In genomic region chr14:100289916-100290606, GRCh38 we compare ENCODE assay signal across 22 cellular contexts. TPM values are rescaled to one million over a fixed set of nuclear protein-coding genes. Genes with fewer than 3 reads are reported as not detected.
A peak's percentile ranks its signal among the peaks of the same experiment; 100 is the strongest.
DNase-seq lines count a peak whose midpoint lies in the region; ATAC-seq and TF ChIP-seq lines count a peak whose summit lies in the region.
"Had no signal": no experiment of that assay in that cellular context is flagged by ENCODE, and none has a peak within 500 bp of the region (broad histone marks: within the 10 kb centered on the region; RNA-seq: fewer than 3 reads in every experiment).

No MANE protein-coding gene starts in this region.

- H3T11ph ChIP-seq in H9 (ENCODE audit: low read length) = no peak overlapping the region

- no peaks in the 10 kb centered on the region for H3K9me3 ChIP-seq in H9 (ENCODE audit: control insufficient read depth, low read depth, low read length)
- H3K9me3 ChIP-seq: esophagus squamous epithelium had no signal

- no peak overlapping the region for H3K4ac ChIP-seq in H9 (ENCODE audit: low read depth, low read length)

- no peaks in the 10 kb centered on the region; the same call in 1 of the 2 replicates for H3K4me1 ChIP-seq in H9 (ENCODE audit: insufficient read depth, low read length)

- no peaks in the 10 kb centered on the region for H3K23me2 ChIP-seq in H9 (ENCODE audit: insufficient read length, low read depth, low read length, poor library complexity, severe bottlenecking)

- no peaks in the 10 kb centered on the region for H3K27me3 ChIP-seq in H9 (ENCODE audit: insufficient read depth, low read length)
- H3K27me3 ChIP-seq: esophagus squamous epithelium had no signal

- DNase-seq in activated T-cell treated with anti-CD3 and anti-CD28 coated beads, Interleukin-2, amount 50 U/mL, for 24 hours = peak; percentile 25
- DNase-seq in activated T-cell treated with anti-CD3 and anti-CD28 coated beads for 4 hours (no peak), H9 (peak; percentile 38), islet precursor cell (peak; percentile 55), DMS79 treated with DMSO at 0.1 percent for 48 hours (lab: John Stamatoyannopoulos, UW) (no peak), CD1c-positive myeloid dendritic cell (ENCODE audit: extremely low spot score) (no peak), medulla oblongata (ENCODE audit: extremely low spot score) (no peak)
- DNase-seq in stimulated activated naive B cell treated with anti-CD40 and anti-IgM and Interleukin-4, amounts not matched to agents 10 μg/mL and 1 μg/mL and 100 μg/mL, for 72 hours = no peak
- DNase-seq: activated CD4-positive, alpha-beta memory T cell treated with anti-CD3 and anti-CD28 coated beads, Interleukin-2, amount 10 ng/mL, durations not matched to agents 7 days and 5 days; CD4-positive, CD25-positive, alpha-beta regulatory T cell; central memory CD4-positive, alpha-beta T cell; effector CD4-positive, alpha-beta T cell; esophagus squamous epithelium; KG1; NCI-H1105 treated with DMSO at 0.1 percent for 48 hours; NCI-H748 treated with DMSO at 0.1 percent for 48 hours; PC-9 had no signal

- H3K36me3 Mint-ChIP-seq in activated T-cell treated with anti-CD3 and anti-CD28 coated beads, Interleukin-2, amount 50 U/mL, for 24 hours (ENCODE audit: low read depth) = peaks cover 15% of the 10 kb centered on the region
- H3K36me3 Mint-ChIP-seq in H9 (ENCODE audit: insufficient read depth in 1 of 3, low read depth in 3 of 3) = peaks cover 4 to 43% (median 41%) of the 10 kb centered on the region in 3 experiments; a peak in 6 of 7 replicates
- H3K36me3 Mint-ChIP-seq in stimulated activated naive B cell treated with anti-CD40 and anti-IgM and Interleukin-4, amounts not matched to agents 10 μg/mL and 1 μg/mL and 100 μg/mL, for 72 hours = peaks cover 2 to 4% of the 10 kb centered on the region in 2 donors
- H3K36me3 Mint-ChIP-seq: CD4-positive, CD25-positive, alpha-beta regulatory T cell; memory B cell; natural killer cell treated with Interleukin-12 subunit alpha and Interleukin-12 subunit beta and Interleukin-15 and Interleukin-18, amount 100 ng/mL, for 72 hours had no signal

- no peak overlapping the region for H3K4me3 Mint-ChIP-seq in activated T-cell treated with anti-CD3 and anti-CD28 coated beads, Interleukin-2, amount 50 U/mL, for 24 hours
- no peak overlapping the region for H3K4me3 Mint-ChIP-seq in H9
- H3K4me3 Mint-ChIP-seq in stimulated activated naive B cell treated with anti-CD40 and anti-IgM and Interleukin-4, amounts not matched to agents 10 μg/mL and 1 μg/mL and 100 μg/mL, for 72 hours = peak overlapping the region in 1 of 2 donors; percentile 32
- H3K4me3 Mint-ChIP-seq: activated CD4-positive, alpha-beta memory T cell treated with anti-CD3 and anti-CD28 coated beads, Interleukin-2, amount 10 ng/mL, durations not matched to agents 7 days and 5 days; memory B cell; natural killer cell treated with Interleukin-12 subunit alpha and Interleukin-12 subunit beta and Interleukin-15 and Interleukin-18, amount 100 ng/mL, for 72 hours; stimulated activated naive CD8-positive, alpha-beta T cell treated with anti-CD3 and anti-CD28 coated beads, Interleukin-15, Interleukin-2, amounts not matched to agents 100 ng/mL and 50 ng/mL, for 24 hours had no signal

- H4K20me1 ChIP-seq in H9 (ENCODE audit: control insufficient read depth, insufficient read depth, insufficient read length) = no peaks in the 10 kb centered on the region

- no peak overlapping the region for H3K27ac ChIP-seq in H9 (ENCODE audit: insufficient read length, low read depth, low read length)
- H3K27ac ChIP-seq: esophagus squamous epithelium, PC-9 had no signal

- no peak overlapping the region for H2BK20ac ChIP-seq in H9 (ENCODE audit: low read depth, low read length, poor library complexity, severe bottlenecking)

- H2BK12ac ChIP-seq in H9 (ENCODE audit: insufficient read length, low read depth, low read length) = no peak overlapping the region

- no peak overlapping the region for H3K18ac ChIP-seq in H9 (ENCODE audit: insufficient read length, low read depth, low read length)

- no peak overlapping the region for H3K9ac ChIP-seq in H9 (ENCODE audit: extremely low read depth, insufficient read length, low read length)

- WGBS in H9 (ENCODE audit: extremely low coverage, insufficient read length, low lambda C conversion rate) = no CpG with 5 or more reads among the region's 9 CpGs

- no peaks in the 10 kb centered on the region for H3K27me3 Mint-ChIP-seq in activated T-cell treated with anti-CD3 and anti-CD28 coated beads, Interleukin-2, amount 50 U/mL, for 24 hours
- H3K27me3 Mint-ChIP-seq in H9 (ENCODE audit: low read depth) = no peaks in the 10 kb centered on the region
- no peaks in the 10 kb centered on the region for H3K27me3 Mint-ChIP-seq in stimulated activated naive B cell treated with anti-CD40 and anti-IgM and Interleukin-4, amounts not matched to agents 10 μg/mL and 1 μg/mL and 100 μg/mL, for 72 hours
- H3K27me3 Mint-ChIP-seq: activated CD4-positive, alpha-beta memory T cell treated with anti-CD3 and anti-CD28 coated beads, Interleukin-2, amount 10 ng/mL, durations not matched to agents 7 days and 5 days; CD4-positive, CD25-positive, alpha-beta regulatory T cell; memory B cell; natural killer cell treated with Interleukin-12 subunit alpha and Interleukin-12 subunit beta and Interleukin-15 and Interleukin-18, amount 100 ng/mL, for 72 hours; stimulated activated naive CD8-positive, alpha-beta T cell treated with anti-CD3 and anti-CD28 coated beads, Interleukin-15, Interleukin-2, amounts not matched to agents 100 ng/mL and 50 ng/mL, for 24 hours had no signal

- H3K23ac ChIP-seq in H9 (ENCODE audit: insufficient read length, low read depth, low read length) = no peak overlapping the region

- H4K5ac ChIP-seq in H9 (ENCODE audit: insufficient read length, low read depth, low read length) = no peak overlapping the region

- H2AK5ac ChIP-seq in H9 (ENCODE audit: insufficient read length, low read length) = no peak overlapping the region

- H3K56ac ChIP-seq in H9 (ENCODE audit: insufficient read length, low read depth, low read length) = no peak overlapping the region

- no peak overlapping the region for H4K91ac ChIP-seq in H9 (ENCODE audit: insufficient read length, low read depth, low read length)

- H3K4me1 Mint-ChIP-seq in activated T-cell treated with anti-CD3 and anti-CD28 coated beads, Interleukin-2, amount 50 U/mL, for 24 hours (ENCODE audit: low read depth) = peaks cover 5% of the 10 kb centered on the region
- peaks cover 15 to 25% of the 10 kb centered on the region in 2 experiments for H3K4me1 Mint-ChIP-seq in H9
- H3K4me1 Mint-ChIP-seq in stimulated activated naive B cell treated with anti-CD40 and anti-IgM and Interleukin-4, amounts not matched to agents 10 μg/mL and 1 μg/mL and 100 μg/mL, for 72 hours = peaks cover 22 to 40% of the 10 kb centered on the region in 2 donors

- peak overlapping the region; percentile 20 for H3K27ac Mint-ChIP-seq in activated T-cell treated with anti-CD3 and anti-CD28 coated beads, Interleukin-2, amount 50 U/mL, for 24 hours
- peak overlapping the region in 1 of 3 experiments; percentile 52; a peak in 2 of 7 replicates for H3K27ac Mint-ChIP-seq in H9
- peak overlapping the region; percentile 42 for H3K27ac Mint-ChIP-seq in stimulated activated naive B cell treated with anti-CD40 and anti-IgM and Interleukin-4, amounts not matched to agents 10 μg/mL and 1 μg/mL and 100 μg/mL, for 72 hours
- H3K27ac Mint-ChIP-seq: activated CD4-positive, alpha-beta memory T cell treated with anti-CD3 and anti-CD28 coated beads, Interleukin-2, amount 10 ng/mL, durations not matched to agents 7 days and 5 days; CD4-positive, CD25-positive, alpha-beta regulatory T cell; memory B cell; natural killer cell treated with Interleukin-12 subunit alpha and Interleukin-12 subunit beta and Interleukin-15 and Interleukin-18, amount 100 ng/mL, for 72 hours; stimulated activated naive CD8-positive, alpha-beta T cell treated with anti-CD3 and anti-CD28 coated beads, Interleukin-15, Interleukin-2, amounts not matched to agents 100 ng/mL and 50 ng/mL, for 24 hours had no signal

- no peak overlapping the region for H2AFZ ChIP-seq in H9 (ENCODE audit: low read length)
- H2AFZ ChIP-seq: PC-9 had no signal

- TF ChIP-seq CTCF in H9 (conservative IDR thresholded peaks at IDR 0.05) = no peak

- H3K14ac ChIP-seq in H9 (ENCODE audit: insufficient read depth, low read length) = no peak overlapping the region

- H4K8ac ChIP-seq in H9 (replicated peaks; ENCODE audit: insufficient read length, low read depth, low read length) = no peak overlapping the region

- no peak overlapping the region for H2BK5ac ChIP-seq in H9 (ENCODE audit: insufficient read length, low read length)

- ATAC-seq in stimulated activated naive B cell treated with anti-CD40 and anti-IgM and Interleukin-4, amounts not matched to agents 10 μg/mL and 1 μg/mL and 100 μg/mL, for 72 hours (replicated peaks) = no peak
- ATAC-seq: natural killer cell treated with Interleukin-12 subunit alpha and Interleukin-12 subunit beta and Interleukin-15 and Interleukin-18, amount 100 ng/mL, for 72 hours had no signal

- H3K9me3 Mint-ChIP-seq in activated T-cell treated with anti-CD3 and anti-CD28 coated beads, Interleukin-2, amount 50 U/mL, for 24 hours = no peaks in the 10 kb centered on the region
- H3K9me3 Mint-ChIP-seq in H9 = no peaks in the 10 kb centered on the region
- no peaks in the 10 kb centered on the region for H3K9me3 Mint-ChIP-seq in stimulated activated naive B cell treated with anti-CD40 and anti-IgM and Interleukin-4, amounts not matched to agents 10 μg/mL and 1 μg/mL and 100 μg/mL, for 72 hours
- H3K9me3 Mint-ChIP-seq: activated CD4-positive, alpha-beta memory T cell treated with anti-CD3 and anti-CD28 coated beads, Interleukin-2, amount 10 ng/mL, durations not matched to agents 7 days and 5 days; CD4-positive, CD25-positive, alpha-beta regulatory T cell; memory B cell; natural killer cell treated with Interleukin-12 subunit alpha and Interleukin-12 subunit beta and Interleukin-15 and Interleukin-18, amount 100 ng/mL, for 72 hours; stimulated activated naive CD8-positive, alpha-beta T cell treated with anti-CD3 and anti-CD28 coated beads, Interleukin-15, Interleukin-2, amounts not matched to agents 100 ng/mL and 50 ng/mL, for 24 hours had no signal

- no peak overlapping the region for H2BK15ac ChIP-seq in H9 (ENCODE audit: low read depth, low read length)

- no peak overlapping the region for H3K4me2 ChIP-seq in H9 (ENCODE audit: insufficient read depth, insufficient read length, low read length)
- H3K4me2 ChIP-seq: PC-9 had no signal

- H2BK120ac ChIP-seq in H9 (ENCODE audit: low read depth, low read length, poor library complexity, severe bottlenecking) = no peak overlapping the region

- no peaks in the 10 kb centered on the region for H3K79me2 ChIP-seq in H9 (ENCODE audit: insufficient read depth, low read length)

- no peaks in the 10 kb centered on the region for H3K79me1 ChIP-seq in H9 (ENCODE audit: insufficient read depth, low read depth, low read length, poor library complexity, severe bottlenecking)

RNA-seq across cellular contexts. Expression of gene SLC25A29, which starts 16.2 kb away (rescaled TPM):
- 161 and 175 TPM in 2 replicates for total RNA-seq in H9 (2021)

RNA-seq across cellular contexts. Expression of gene SLC25A47, which starts 33.1 kb away (rescaled TPM):
- total RNA-seq in H9 (2021) = 0.13 TPM in 1 of 2 replicates, not detected in the other
- total RNA-seq: A673; activated CD4-positive, alpha-beta memory T cell treated with anti-CD3 and anti-CD28 coated beads, Interleukin-2, amount 10 ng/mL, durations not matched to agents 7 days and 5 days; CD4-positive, CD25-positive, alpha-beta regulatory T cell; esophagus squamous epithelium; H4; natural killer cell treated with Interleukin-12 subunit alpha and Interleukin-12 subunit beta and Interleukin-15 and Interleukin-18, amount 100 ng/mL, for 72 hours; PC-9 had no signal

RNA-seq across cellular contexts. Expression of gene YY1, which starts 51.1 kb away (rescaled TPM):
- total RNA-seq in H9 (2021) = 103 and 106 TPM in 2 replicates

Comparison
In these comparisons a context has a peak if more than half of its experiments do, and no peak if none do; other contexts are left out.
1. DNase-seq: peak in activated T-cell treated with anti-CD3 and anti-CD28 coated beads, Interleukin-2, amount 50 U/mL, for 24 hours (single experiment), H9 (single experiment) and islet precursor cell (single experiment); none in activated T-cell treated with anti-CD3 and anti-CD28 coated beads for 4 hours (single experiment), stimulated activated naive B cell treated with anti-CD40 and anti-IgM and Interleukin-4, amounts not matched to agents 10 μg/mL and 1 μg/mL and 100 μg/mL, for 72 hours (single experiment), DMS79 treated with DMSO at 0.1 percent for 48 hours (single experiment), CD1c-positive myeloid dendritic cell (single experiment) and medulla oblongata (single experiment).